Comparison of ENCODE assay signal across 35 cellular contexts in genomic region chr20:11745160-11745559, GRCh38.
"Had no signal": no experiment of that assay in that cellular context is flagged by ENCODE, and none has a peak within 500 bp of the region (broad histone marks: within the 10 kb centered on the region; RNA-seq: fewer than 3 reads in every experiment).

No MANE protein-coding gene starts in this region.

- H3K27me3 ChIP-seq: MG63 had no signal

- H3K4me3 ChIP-seq: MG63 had no signal

- H3K4me2 ChIP-seq: KMS-11 had no signal

- DNase-seq: Karpas-422, Kasumi-1, MG63, MM.1S, MV-4-11, NCI-H1048, NCI-H1092, NCI-H1092 treated with DMSO at 0.1 percent for 48 hours, NCI-H1105, NCI-H1105 treated with DMSO at 0.1 percent for 48 hours, NCI-H1417, NCI-H1417 treated with DMSO at 0.1 percent for 48 hours, NCI-H1436, NCI-H1436 treated with DMSO at 0.1 percent for 48 hours, NCI-H146, NCI-H1694, NCI-H1694 treated with DMSO at 0.1 percent for 48 hours, NCI-H187, NCI-H187 treated with DMSO at 0.1 percent for 48 hours, NCI-H1930, NCI-H2029, NCI-H2029 treated with DMSO at 0.1 percent for 48 hours, NCI-H2081, NCI-H2081 treated with DMSO at 0.1 percent for 48 hours, NCI-H2107, NCI-H2171, NCI-H2171 treated with DMSO at 0.1 percent for 48 hours, NCI-H2227 treated with DMSO at 0.1 percent for 48 hours, NCI-H226, NCI-H345, NCI-H446, NCI-H446 treated with DMSO at 0.1 percent for 48 hours, NCI-H510A, NCI-H510A treated with DMSO at 0.1 percent for 48 hours had no signal

- H3K27ac ChIP-seq: KMS-11 had no signal

- H3K9me3 ChIP-seq: MG63 had no signal

- H3K36me3 ChIP-seq: MG63 had no signal

- H3K9ac ChIP-seq: KMS-11 had no signal
